16 cellular contexts compared by ENCODE assay signal in genomic region chr2:191143791-191144190, GRCh38.
"Had no signal": no experiment of that assay in that cellular context is flagged by ENCODE, and none has a peak within 500 bp of the region (broad histone marks: within the 10 kb centered on the region; RNA-seq: fewer than 3 reads in every experiment).

No MANE protein-coding gene starts in this region.

- H3K4me1 ChIP-seq: adrenal gland, gastrocnemius medialis, heart right ventricle, left lung, upper lobe of right lung had no signal

- ATAC-seq: activated CD4-positive, CD25-positive, alpha-beta regulatory T cell treated with anti-CD3 and anti-CD28 coated beads, Interleukin-2, amount 50 U/mL, for 24 hours; gastrocnemius medialis; heart right ventricle; left lung; upper lobe of right lung had no signal

- H3K9me3 ChIP-seq: adrenal gland, gastrocnemius medialis, left lung, upper lobe of right lung had no signal

- H3K4me3 ChIP-seq: adrenal gland, gastrocnemius medialis, heart right ventricle, left lung, upper lobe of right lung had no signal

- H3K4me1 Mint-ChIP-seq: memory B cell had no signal

- H3K36me3 ChIP-seq: adrenal gland, gastrocnemius medialis, left lung, upper lobe of right lung had no signal

- H3K27me3 ChIP-seq: adrenal gland, gastrocnemius medialis, heart right ventricle, left lung, upper lobe of right lung had no signal

- H3K4me3 Mint-ChIP-seq: memory B cell had no signal

- H3K27ac ChIP-seq: adrenal gland, epithelial cell of prostate, gastrocnemius medialis, heart right ventricle, left lung, upper lobe of right lung had no signal

- H3K27ac Mint-ChIP-seq: memory B cell had no signal

- DNase-seq: activated gamma-delta T cell; activated T-cell treated with anti-CD3 and anti-CD28 coated beads for 4 hours; adrenal gland; central memory CD4-positive, alpha-beta T cell; cortex of kidney; effector CD8-positive, alpha-beta T cell; gastrocnemius medialis; heart right ventricle; islet precursor cell; left lung; stimulated activated CD4-positive, alpha-beta T cell treated with anti-CD3 and anti-CD28 coated beads, Interleukin-12 subunit alpha, Interleukin-12 subunit beta, amount 100 ng/mL, for 4 hours; stimulated activated naive CD4-positive, alpha-beta T cell treated with Interleukin-2 at 50 U/mL for 16 hours; upper lobe of right lung had no signal

- H3K9me3 Mint-ChIP-seq: memory B cell had no signal
